Comparison of ENCODE assay signal across 28 cellular contexts in the genomic region with DNA sequence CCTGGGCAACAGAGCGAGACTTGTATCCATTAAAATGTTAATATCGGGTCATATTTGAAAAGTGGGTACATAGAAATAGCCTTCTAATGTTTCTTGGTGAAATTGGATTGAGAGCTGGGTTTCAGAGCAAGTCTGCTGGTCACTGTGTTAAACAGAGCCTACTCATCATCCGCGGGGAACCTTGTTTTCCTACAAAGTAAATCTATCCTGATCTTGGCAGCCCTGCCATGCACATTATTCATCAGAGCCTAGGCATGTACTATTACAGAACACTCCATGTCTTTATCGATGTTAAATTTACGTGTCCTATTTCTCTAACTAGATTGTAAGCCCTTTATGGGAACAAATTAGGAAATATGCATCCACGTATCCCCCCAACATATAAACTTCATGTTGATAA.
"Had no signal": no experiment of that assay in that cellular context is flagged by ENCODE, and none has a peak within 500 bp of the region (broad histone marks: within the 10 kb centered on the region; RNA-seq: fewer than 3 reads in every experiment).

No MANE protein-coding gene starts in this region.

- H3K4me3 ChIP-seq: dorsolateral prefrontal cortex, gastroesophageal sphincter, heart left ventricle, hepatocyte, left ventricle myocardium inferior, lower lobe of right lung, pancreas, sigmoid colon, skin epidermis, spleen, testis, tibial artery had no signal

- H3K27ac ChIP-seq: dorsolateral prefrontal cortex, gastroesophageal sphincter, heart left ventricle, hepatocyte, left ventricle myocardium inferior, lower lobe of right lung, neutrophil, pancreas, sigmoid colon, skin epidermis, spleen, testis had no signal

- H3K36me3 ChIP-seq: neutrophil, pancreas had no signal

- H3K9me3 Mint-ChIP-seq: memory B cell; natural killer cell treated with Interleukin-12 subunit alpha and Interleukin-12 subunit beta and Interleukin-15 and Interleukin-18, amount 100 ng/mL, for 72 hours; neural crest cell; stimulated activated memory B cell treated with anti-CD40 and anti-IgM and Interleukin-4, amounts not matched to agents 10 μg/mL and 1 μg/mL and 100 μg/mL, for 72 hours; type B pancreatic cell had no signal

- H3K4me1 ChIP-seq: spleen had no signal

- H3K27me3 Mint-ChIP-seq: memory B cell; progenitor cell of endocrine pancreas; stimulated activated memory B cell treated with anti-CD40 and anti-IgM and Interleukin-4, amounts not matched to agents 10 μg/mL and 1 μg/mL and 100 μg/mL, for 72 hours; type B pancreatic cell had no signal

- H3K4me2 ChIP-seq: hepatocyte had no signal

- H3K27me3 ChIP-seq: dorsolateral prefrontal cortex, gastroesophageal sphincter, heart left ventricle, hepatocyte, neutrophil, pancreas, sigmoid colon, spleen, testis, tibial artery had no signal

- H3K27ac Mint-ChIP-seq: memory B cell; natural killer cell treated with Interleukin-12 subunit alpha and Interleukin-12 subunit beta and Interleukin-15 and Interleukin-18, amount 100 ng/mL, for 72 hours; progenitor cell of endocrine pancreas; type B pancreatic cell had no signal

- H3K36me3 Mint-ChIP-seq: natural killer cell treated with Interleukin-12 subunit alpha and Interleukin-12 subunit beta and Interleukin-15 and Interleukin-18, amount 100 ng/mL, for 72 hours had no signal

- DNase-seq: dorsolateral prefrontal cortex; effector CD4-positive, alpha-beta T cell; foreskin fibroblast; heart left ventricle; islet precursor cell; kidney glomerular epithelial cell; left colon; left ventricle myocardium inferior; lower lobe of right lung; pancreas; right cardiac atrium; sigmoid colon; spleen; stimulated activated CD4-positive, alpha-beta T cell treated with anti-CD3 and anti-CD28 coated beads, Interleukin-4, amount 100 ng/mL, for 4 hours; stimulated activated naive CD8-positive, alpha-beta T cell treated with anti-CD3 and anti-CD28 coated beads, Interleukin-15, Interleukin-2, amounts not matched to agents 100 U/mL and 50 U/mL, for 24 hours; substantia nigra; testis; tibial artery had no signal

- ATAC-seq: gastroesophageal sphincter; heart left ventricle; left colon; lower lobe of right lung; natural killer cell treated with Interleukin-12 subunit alpha and Interleukin-12 subunit beta and Interleukin-15 and Interleukin-18, amount 100 ng/mL, for 72 hours; pancreas; right cardiac atrium; stimulated activated memory B cell treated with anti-CD40 and anti-IgM and Interleukin-4, amounts not matched to agents 10 μg/mL and 1 μg/mL and 100 μg/mL, for 72 hours; stimulated activated naive CD8-positive, alpha-beta T cell treated with anti-CD3 and anti-CD28 coated beads, Interleukin-15, Interleukin-2, amounts not matched to agents 100 U/mL and 50 U/mL, for 24 hours had no signal

- H3K9me3 ChIP-seq: gastroesophageal sphincter, heart left ventricle, left ventricle myocardium inferior, lower lobe of right lung, neutrophil, pancreas, sigmoid colon, spleen, testis, tibial artery had no signal

- H3K4me3 Mint-ChIP-seq: memory B cell; natural killer cell treated with Interleukin-12 subunit alpha and Interleukin-12 subunit beta and Interleukin-15 and Interleukin-18, amount 100 ng/mL, for 72 hours; neural crest cell; stimulated activated memory B cell treated with anti-CD40 and anti-IgM and Interleukin-4, amounts not matched to agents 10 μg/mL and 1 μg/mL and 100 μg/mL, for 72 hours; type B pancreatic cell had no signal

- H2AFZ ChIP-seq: hepatocyte had no signal

- H3K4me1 Mint-ChIP-seq: memory B cell; stimulated activated memory B cell treated with anti-CD40 and anti-IgM and Interleukin-4, amounts not matched to agents 10 μg/mL and 1 μg/mL and 100 μg/mL, for 72 hours had no signal
